Comparison of ENCODE assay signal across 1 cellular context in genomic region chr2:55732854-55733253, GRCh38.
TF ChIP-seq lines count a peak whose summit lies in the region.

No MANE protein-coding gene starts in this region.

TF ChIP-seq in IMR-90, 13 proteins besides CTCF, POLR2A, EP300 and RAD21:
- no peak for TF ChIP-seq SMC3 (IDR thresholded peaks at IDR 0.05; ENCODE audit: low read depth, low read length)
- TF ChIP-seq MXI1 (IDR thresholded peaks at IDR 0.05; ENCODE audit: borderline replicate concordance, low read depth, low read length), result no peak
TF ChIP-seq in IMR-90: peak in this region for 0.
